In the genomic region with DNA sequence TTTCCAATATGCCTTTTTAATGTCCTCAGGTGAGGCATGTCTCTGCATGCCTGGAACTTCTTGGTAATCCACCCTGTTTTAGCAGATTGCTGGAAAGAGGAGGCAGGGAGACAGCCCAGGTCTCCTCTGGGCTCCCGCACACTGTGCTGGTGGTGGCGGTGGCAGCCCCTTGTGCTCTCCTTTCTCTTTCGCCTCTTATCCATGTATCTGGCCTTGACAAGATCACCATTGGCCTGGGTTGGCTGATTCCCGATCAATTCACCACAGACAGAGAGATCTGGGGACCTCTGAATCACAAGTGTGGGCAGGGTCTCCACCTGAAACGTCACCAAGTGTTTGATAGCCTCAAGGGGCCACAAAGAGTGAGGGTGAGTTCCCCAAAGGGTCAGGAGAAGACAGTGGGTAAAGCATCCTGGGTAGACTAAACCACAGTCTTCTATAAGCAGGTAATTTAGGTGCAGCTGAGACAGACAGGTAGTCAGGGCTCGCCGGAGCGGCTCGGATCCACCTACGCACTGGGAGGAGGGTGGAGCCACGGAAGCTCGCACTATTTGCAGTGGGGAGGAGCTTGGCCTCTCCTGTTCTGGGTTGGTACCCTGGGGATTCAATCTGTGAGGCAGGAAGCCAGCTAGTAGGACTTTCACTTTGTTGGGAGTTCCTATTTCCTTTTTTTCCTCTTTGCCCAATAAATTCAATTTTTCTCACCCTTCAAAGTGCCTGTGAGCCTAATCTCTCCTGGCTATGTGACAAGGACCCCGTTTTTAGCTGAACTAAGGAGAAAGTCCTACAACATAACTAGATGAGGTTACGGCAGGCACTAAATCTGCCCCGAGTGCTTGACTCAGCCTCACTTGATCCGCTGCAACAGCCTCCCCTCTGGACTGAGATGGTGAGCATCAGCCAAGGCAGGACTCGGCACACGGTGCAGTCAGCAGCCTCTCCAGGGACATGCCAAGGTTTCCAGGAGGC, we compare ENCODE assay signal across 8 cellular contexts. TPM values are rescaled to one million over a fixed set of nuclear protein-coding genes. Genes with fewer than 3 reads are reported as not detected.
DNase-seq lines count a peak whose midpoint lies in the region; ATAC-seq and TF ChIP-seq lines count a peak whose summit lies in the region.

No MANE protein-coding gene starts in this region.

- DNase-seq in HCT116 (ENCODE audit: low read depth, low spot score) (peak; percentile 90), NB4 (ENCODE audit: low read depth) (peak; percentile 68), mesothelial cell of epicardium (ENCODE audit: low spot score in 2 of 2, unreplicated experiment in 2 of 2) (peak; percentile 44 to 56), amniotic stem cell (lab: John Stamatoyannopoulos, UW) (no peak)
- DNase-seq in stimulated activated naive CD4-positive, alpha-beta T cell (lab: John Stamatoyannopoulos, UW): peak; percentile 5 to 40 (median 18)

- H3K4me2 ChIP-seq in HCT116 (ENCODE audit: low read length): peak overlapping the region; percentile 80

- H3K27ac ChIP-seq in HCT116 (ENCODE audit: low read depth, low read length): peak overlapping the region; percentile 98
- no peak overlapping the region for H3K27ac ChIP-seq in duodenal mucosa (ENCODE audit: low read depth, low read length)

- peaks cover 21% of the 10 kb centered on the region for H3K79me2 ChIP-seq in HCT116 (ENCODE audit: insufficient read depth, low read length)

- no peaks in the 10 kb centered on the region for H3K9me2 ChIP-seq in HCT116 (ENCODE audit: insufficient read depth)

- peaks cover 35 to 86% of the 10 kb centered on the region in 2 experiments for H3K4me1 ChIP-seq in HCT116 (ENCODE audit: control insufficient read depth in 1 of 2, insufficient read depth in 2 of 2, low read length in 2 of 2)
- H3K4me1 ChIP-seq in duodenal mucosa (ENCODE audit: control insufficient read depth in 1 of 2, insufficient read depth in 2 of 2, low read length in 2 of 2): peaks cover 0 to 4% of the 10 kb centered on the region in 2 donors

- no peak overlapping the region for H2AFZ ChIP-seq in HCT116 (ENCODE audit: low read depth, low read length, poor library complexity, severe bottlenecking)

- H3K36me3 Mint-ChIP-seq in mesothelial cell of epicardium: peaks cover 3% of the 10 kb centered on the region

- peak; percentile 83 for ATAC-seq in HCT116

- no peaks in the 10 kb centered on the region for H4K20me1 ChIP-seq in HCT116 (ENCODE audit: insufficient read depth)

- peak overlapping the region; percentile 5 for H3K4me3 ChIP-seq in GM12875 (ENCODE audit: low read depth, low read length)
- peak overlapping the region; percentile 73 to 74 for H3K4me3 ChIP-seq in HCT116 (replicated peaks in 1 of 2; ENCODE audit: low read depth in 1 of 2, low read length in 2 of 2)
- peak overlapping the region; percentile 53 for H3K4me3 ChIP-seq in NB4 (ENCODE audit: low read depth, low read length)
- H3K4me3 ChIP-seq in WI38 (ENCODE audit: low read depth, low read length): peak overlapping the region; percentile 53
- H3K4me3 ChIP-seq in duodenal mucosa (ENCODE audit: low read depth in 1 of 2, low read length in 2 of 2): peak overlapping the region; percentile 72 to 75

- intact Hi-C loops in HCT116 (cut with micrococcal nuclease): loop anchor here (5.0 kb wide), 1 partner anchor 298 kb away; a partner anchor contains a TSS

- TF ChIP-seq RAD21 in HCT116 (IDR thresholded peaks at IDR 0.05; ENCODE audit: low read depth): no peak

- H3K9me3 ChIP-seq in HCT116 (ENCODE audit: control insufficient read depth in 1 of 2, insufficient read depth in 1 of 2, low read depth in 1 of 2, low read length in 2 of 2) (peaks cover 0 to 11% of the 10 kb centered on the region in 2 experiments; a peak in 1 of 4 replicates), duodenal mucosa (ENCODE audit: control insufficient read depth in 1 of 2, low read length in 2 of 2) (no peaks in the 10 kb centered on the region)

- peak overlapping the region; percentile 60 for H3K4me3 Mint-ChIP-seq in mesothelial cell of epicardium

- H3K9ac ChIP-seq in HCT116 (ENCODE audit: low read length) (peak overlapping the region; percentile 85), duodenal mucosa (ENCODE audit: low read depth in 1 of 2, low read length in 2 of 2) (peak overlapping the region; percentile 44 to 54)

- peaks cover 56% of the 10 kb centered on the region for H3K4me1 Mint-ChIP-seq in mesothelial cell of epicardium

- TSS peak; percentile 41 for BruUV-seq in HCT116 (replicated peaks; lab: Mats Ljungman, UMichigan)

- TF ChIP-seq CTCF in GM12875 (IDR thresholded peaks at IDR 0.05; ENCODE audit: borderline replicate concordance, insufficient read depth, low read depth, low read length) (no peak), HCT116 (IDR thresholded peaks at IDR 0.05 in 2 of 3, conservative IDR thresholded peaks at IDR 0.05 in 1 of 3; ENCODE audit: borderline replicate concordance in 1 of 3, insufficient read depth in 1 of 3, low read depth in 2 of 3, low read length in 2 of 3) (no peak), NB4 (IDR thresholded peaks at IDR 0.05; ENCODE audit: low read depth, low read length) (no peak), WI38 (IDR thresholded peaks at IDR 0.05; ENCODE audit: low read depth, low read length) (no peak), mesothelial cell of epicardium (IDR thresholded peaks at IDR 0.05; ENCODE audit: unreplicated experiment) (no peak)

- H3K36me3 ChIP-seq in HCT116 (ENCODE audit: control insufficient read depth in 1 of 2, insufficient read depth in 2 of 2, low read length in 2 of 2) (no peaks in the 10 kb centered on the region), duodenal mucosa (ENCODE audit: control insufficient read depth in 1 of 2, insufficient read depth in 2 of 2, low read length in 2 of 2) (no peaks in the 10 kb centered on the region)

- peaks cover 15% of the 10 kb centered on the region for H3K9me3 Mint-ChIP-seq in mesothelial cell of epicardium

- POLR2A ChIA-PET in HCT116 (lab: Charles Lee): interaction anchor here (1.0 to 1.7 kb wide), 11 partner anchors 9 to 88 kb away, joined by 3 to 10 read pairs (median 4); a partner anchor contains a TSS

- no peaks in the 10 kb centered on the region for H3K27me3 Mint-ChIP-seq in mesothelial cell of epicardium (ENCODE audit: low read depth)

- CTCF ChIA-PET in HCT116 (lab: Charles Lee): interaction anchor here (1.0 kb wide), 1 partner anchor 155 kb away, joined by 3 read pairs; no protein-coding TSS in a partner anchor

- H3K27me3 ChIP-seq in HCT116 (ENCODE audit: insufficient read depth, low read length): no peaks in the 10 kb centered on the region
- peaks cover 0 to 4% of the 10 kb centered on the region in 2 donors for H3K27me3 ChIP-seq in duodenal mucosa (ENCODE audit: control insufficient read depth in 1 of 2, insufficient read depth in 2 of 2, low read length in 2 of 2)

- peak overlapping the region; percentile 90 for H3K27ac Mint-ChIP-seq in mesothelial cell of epicardium

- RAD21 ChIA-PET in HCT116 (lab: Charles Lee; ENCODE audit: low non-redundant PET in 1 of 2, low total read pairs in 2 of 2, uncharacterized antibody in 2 of 2, unreplicated experiment in 2 of 2): interaction anchor here in 1 of 2 experiments (0.7 kb wide), 1 partner anchor 19 kb away, joined by 3 read pairs; no protein-coding TSS in a partner anchor

- TF ChIP-seq POLR2A in HCT116 (IDR thresholded peaks at IDR 0.05; ENCODE audit: borderline replicate concordance, extremely low read depth, insufficient read depth, insufficient read length): peak; percentile 75
- TF ChIP-seq POLR2A in NB4 (IDR thresholded peaks at IDR 0.05; ENCODE audit: extremely low read depth, insufficient read length): peak; percentile 13

TF ChIP-seq in HCT116, 20 proteins besides CTCF, POLR2A, EP300 and RAD21:
- peak; percentile 99 for TF ChIP-seq POLR2AphosphoS5 (IDR thresholded peaks at IDR 0.05; ENCODE audit: low read depth, low read length)
- TF ChIP-seq JUND (IDR thresholded peaks at IDR 0.05): no peak
TF ChIP-seq in HCT116: peak in this region for 1.

RNA-seq across cellular contexts. Expression of a gene that starts 57.6 kb away (rescaled TPM):
- total RNA-seq in HCT116 (2021; ENCODE audit: unreplicated experiment) (23.0 TPM), mesothelial cell of epicardium (23.6 to 25.7 TPM (median 25.7 TPM) in 3 replicates)
- 17.1 and 17.3 TPM in 2 replicates for polyA plus RNA-seq in HCT116 (2012)

Comparison
In these comparisons a context has a peak if more than half of its experiments do, and no peak if none do; other contexts are left out.
1. H3K4me3 ChIP-seq: peak in every context shown above with its lines; median percentile 74 in HCT116; 74 in duodenal mucosa; 53 in NB4; 53 in WI38; 5 in GM12875.